Comparison of ENCODE assay signal across 16 cellular contexts in the genomic region with DNA sequence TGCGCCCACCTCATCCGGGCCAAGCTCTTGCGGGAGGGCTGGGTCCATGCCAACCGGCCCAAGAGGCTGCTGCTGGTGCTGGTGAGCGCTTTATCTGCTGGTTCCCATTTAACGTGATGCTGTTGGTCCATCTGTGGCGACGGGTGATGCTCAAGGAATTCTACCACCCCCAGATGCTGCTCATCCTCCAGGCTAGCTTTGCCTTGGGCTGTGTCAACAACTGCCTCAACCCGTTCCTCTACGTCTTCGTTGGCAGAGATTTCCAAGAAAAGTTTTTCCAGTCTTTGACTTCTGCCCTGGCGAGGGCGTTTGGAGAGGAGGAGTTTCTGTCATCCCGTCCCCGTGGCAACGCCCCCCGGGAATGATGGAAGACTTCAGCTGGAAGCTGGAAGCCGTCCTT. TPM values are rescaled to one million over a fixed set of nuclear protein-coding genes. Genes with fewer than 3 reads are reported as not detected.
"Had no signal": no experiment of that assay in that cellular context is flagged by ENCODE, and none has a peak within 500 bp of the region (broad histone marks: within the 10 kb centered on the region; RNA-seq: fewer than 3 reads in every experiment).

No MANE protein-coding gene starts in this region.

RNA-seq across cellular contexts. Expression of gene GPR32, which starts 11.2 kb away (rescaled TPM):
- total RNA-seq: stomach, subcutaneous adipose tissue, suprapubic skin, temporal lobe, testis, thoracic aorta, thyroid gland, tibial nerve, transverse colon, upper lobe of left lung, upper lobe of right lung, ureter, urinary bladder, uterus, vagina had no signal
- polyA plus RNA-seq: stomach, urinary bladder had no signal

RNA-seq across cellular contexts. Expression of gene ACP4, which starts 31.1 kb away (rescaled TPM):
- total RNA-seq: stomach, subcutaneous adipose tissue, temporal lobe, thoracic aorta, thyroid gland, tibial nerve, transverse colon, upper lobe of left lung, upper lobe of right lung, ureter, urinary bladder, uterus, vagina had no signal
- polyA plus RNA-seq: stomach, thymus, urinary bladder had no signal
